Comparison of ENCODE assay signal across 9 cellular contexts in the genomic region with DNA sequence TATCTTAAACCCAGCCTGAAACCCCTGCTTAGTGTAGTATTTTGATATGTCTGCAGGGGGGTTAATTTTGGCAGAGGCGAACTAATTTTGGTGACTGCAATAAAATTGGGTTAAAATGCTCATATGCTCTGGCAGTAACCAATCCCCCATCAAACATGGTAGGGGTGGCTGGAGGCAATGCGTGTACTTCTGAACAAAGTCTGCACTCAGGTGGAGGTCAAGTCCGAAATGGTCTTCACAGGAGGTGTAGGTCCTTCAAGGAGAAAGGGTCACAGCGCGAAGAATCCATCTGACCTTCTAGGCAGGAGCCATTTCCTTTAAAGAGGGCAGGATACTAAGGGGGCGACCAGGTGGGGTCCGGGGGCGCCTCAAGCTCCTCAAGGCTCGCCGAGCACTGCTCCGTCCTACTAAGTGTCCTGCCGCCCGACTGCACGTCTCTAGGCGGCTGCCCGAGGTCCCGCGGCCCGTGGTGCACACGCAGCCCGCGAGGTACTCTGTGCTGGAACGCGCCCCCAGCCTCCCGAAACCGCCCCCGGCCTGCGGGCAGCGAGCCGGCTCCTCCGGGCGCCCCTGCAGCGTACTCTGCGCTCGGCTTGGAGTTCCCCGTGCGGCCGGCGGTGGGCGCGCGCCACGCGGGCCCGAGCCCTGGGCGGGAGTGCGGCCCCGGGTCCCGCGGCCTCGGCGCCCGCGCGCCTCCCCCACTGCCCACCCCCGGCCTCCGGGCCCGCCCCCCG. TPM values are rescaled to one million over a fixed set of nuclear protein-coding genes. Genes with fewer than 3 reads are reported as not detected.
DNase-seq lines count a peak whose midpoint lies in the region; ATAC-seq lines count a peak whose summit lies in the region.
"Had no signal": no experiment of that assay in that cellular context is flagged by ENCODE, and none has a peak within 500 bp of the region (broad histone marks: within the 10 kb centered on the region; RNA-seq: fewer than 3 reads in every experiment).

No MANE protein-coding gene starts in this region.

- H3K27ac Mint-ChIP-seq in CD4-positive, CD25-positive, alpha-beta regulatory T cell, result peak overlapping the region; percentile 77 to 95 (median 93)
- no peak overlapping the region for H3K27ac Mint-ChIP-seq in immature natural killer cell

- H3K27ac ChIP-seq in CD4-positive, CD25-positive, alpha-beta regulatory T cell (ENCODE audit: insufficient read depth, low read length, poor library complexity, severe bottlenecking), result peak overlapping the region; percentile 6
- H3K27ac ChIP-seq in SJCRH30, result no peak overlapping the region

- peak overlapping the region; percentile 81 for H3K4me3 ChIP-seq in CD4-positive, CD25-positive, alpha-beta regulatory T cell (ENCODE audit: low read depth, low read length)
- H3K4me3 ChIP-seq in SJCRH30, result peak overlapping the region; percentile 55

- peaks cover 8 to 39% (median 27%) of the 10 kb centered on the region in 4 donors for H3K4me1 Mint-ChIP-seq in CD4-positive, CD25-positive, alpha-beta regulatory T cell
- peaks cover 9 to 16% of the 10 kb centered on the region in 2 donors for H3K4me1 Mint-ChIP-seq in immature natural killer cell

- peak; percentile 56 to 62 for ATAC-seq in CD4-positive, CD25-positive, alpha-beta regulatory T cell (ENCODE audit: low read depth in 2 of 2)
- peak; percentile 21 for ATAC-seq in GM21786 (IDR thresholded peaks at IDR 0.05; ENCODE audit: unreplicated experiment)

- H3K9me3 Mint-ChIP-seq in CD4-positive, CD25-positive, alpha-beta regulatory T cell, result no peaks in the 10 kb centered on the region
- H3K9me3 Mint-ChIP-seq in immature natural killer cell, result no peaks in the 10 kb centered on the region

- H3K27me3 ChIP-seq in CD4-positive, CD25-positive, alpha-beta regulatory T cell (ENCODE audit: control insufficient read depth, insufficient read depth, low read length), result peaks cover 6% of the 10 kb centered on the region
- H3K27me3 ChIP-seq in SJCRH30, result no peaks in the 10 kb centered on the region

- H3K36me3 Mint-ChIP-seq in CD4-positive, CD25-positive, alpha-beta regulatory T cell, result no peaks in the 10 kb centered on the region
- peaks cover 0 to 3% (median 3%) of the 10 kb centered on the region in 3 donors for H3K36me3 Mint-ChIP-seq in immature natural killer cell

- H3K4me1 ChIP-seq in CD4-positive, CD25-positive, alpha-beta regulatory T cell (ENCODE audit: control insufficient read depth, insufficient read depth, low read length, poor library complexity, severe bottlenecking), result peaks cover 28% of the 10 kb centered on the region
- H3K4me1 ChIP-seq in SJCRH30, result no peaks in the 10 kb centered on the region

- peak; percentile 38 to 56 (median 49) for DNase-seq in CD4-positive, CD25-positive, alpha-beta regulatory T cell
- DNase-seq in SJCRH30 (peak in 1 of 2 experiments; percentile 8), anterior cingulate cortex (lab: John Stamatoyannopoulos, UW) (peak in 31 of 58 donors; percentile 35 to 86 (median 65)), immature natural killer cell (peak; percentile 7 to 21 (median 15)), kidney tubule cell (ENCODE audit: low spot score) (no peak), cerebellar nuclear complex (lab: John Stamatoyannopoulos, UW) (no peak)
- peak; percentile 69 for DNase-seq in stimulated activated CD4-positive, alpha-beta T cell treated with anti-CD3 and anti-CD28 coated beads, Interleukin-15, amount 100 ng/mL, for 24 hours

- H3K36me3 ChIP-seq in CD4-positive, CD25-positive, alpha-beta regulatory T cell (ENCODE audit: control insufficient read depth, insufficient read depth, low read length), result no peaks in the 10 kb centered on the region
- no peaks in the 10 kb centered on the region for H3K36me3 ChIP-seq in SJCRH30

- peak overlapping the region; percentile 90 to 97 (median 96) for H3K4me3 Mint-ChIP-seq in CD4-positive, CD25-positive, alpha-beta regulatory T cell
- H3K4me3 Mint-ChIP-seq in immature natural killer cell, result peak overlapping the region; percentile 75 to 84 (median 77)

- H3K27me3 Mint-ChIP-seq in CD4-positive, CD25-positive, alpha-beta regulatory T cell, result peaks cover 12% of the 10 kb centered on the region
- peaks cover 13 to 35% (median 19%) of the 10 kb centered on the region in 3 donors for H3K27me3 Mint-ChIP-seq in immature natural killer cell (ENCODE audit: low read depth in 3 of 3)

- no peaks in the 10 kb centered on the region for H3K9me3 ChIP-seq in CD4-positive, CD25-positive, alpha-beta regulatory T cell (ENCODE audit: control insufficient read depth in 2 of 2, low read length in 2 of 2)
- no peaks in the 10 kb centered on the region for H3K9me3 ChIP-seq in SJCRH30 (replicated peaks)

RNA-seq across cellular contexts. Expression of gene LDLRAD4, which starts 1.7 kb away (rescaled TPM):
- 207 TPM for total RNA-seq in CD4-positive, CD25-positive, alpha-beta regulatory T cell
- polyA plus RNA-seq in CD4-positive, CD25-positive, alpha-beta regulatory T cell, result 10 to 100 TPM; 42.4 to 58.7 (median 48.6) TPM
- total RNA-seq in SJCRH30 (2014; rRNA removed; shearing (Covaris generic)), result 0.26 and 0.43 TPM in 2 replicates
- polyA plus RNA-seq in immature natural killer cell, result 10 to 100 TPM in 1 of 3 donors, 1 to 10 TPM in 2; 4.8 to 11.3 (median 9.6) TPM
- polyA plus RNA-seq: keratinocyte had no signal

Comparison
In these comparisons a context has a peak if more than half of its experiments do, and no peak if none do; other contexts are left out.
1. DNase-seq: peak in CD4-positive, CD25-positive, alpha-beta regulatory T cell (3 of 3), anterior cingulate cortex (31 of 58), immature natural killer cell (3 of 3) and stimulated activated CD4-positive, alpha-beta T cell treated with anti-CD3 and anti-CD28 coated beads, Interleukin-15, amount 100 ng/mL, for 24 hours (single experiment); none in kidney tubule cell (single experiment) and cerebellar nuclear complex (0 of 2).
2. H3K27ac Mint-ChIP-seq: peak in CD4-positive, CD25-positive, alpha-beta regulatory T cell (3 of 3); none in immature natural killer cell (0 of 6).
3. RNA of gene LDLRAD4, which starts 1.7 kb away (total RNA-seq): 207 TPM in CD4-positive, CD25-positive, alpha-beta regulatory T cell (single experiment); 0.26 to 0.43 TPM in SJCRH30; every median in the first group is over 100 times any median in the second.